ENCODE assay signal across 1 cellular context in the genomic region with DNA sequence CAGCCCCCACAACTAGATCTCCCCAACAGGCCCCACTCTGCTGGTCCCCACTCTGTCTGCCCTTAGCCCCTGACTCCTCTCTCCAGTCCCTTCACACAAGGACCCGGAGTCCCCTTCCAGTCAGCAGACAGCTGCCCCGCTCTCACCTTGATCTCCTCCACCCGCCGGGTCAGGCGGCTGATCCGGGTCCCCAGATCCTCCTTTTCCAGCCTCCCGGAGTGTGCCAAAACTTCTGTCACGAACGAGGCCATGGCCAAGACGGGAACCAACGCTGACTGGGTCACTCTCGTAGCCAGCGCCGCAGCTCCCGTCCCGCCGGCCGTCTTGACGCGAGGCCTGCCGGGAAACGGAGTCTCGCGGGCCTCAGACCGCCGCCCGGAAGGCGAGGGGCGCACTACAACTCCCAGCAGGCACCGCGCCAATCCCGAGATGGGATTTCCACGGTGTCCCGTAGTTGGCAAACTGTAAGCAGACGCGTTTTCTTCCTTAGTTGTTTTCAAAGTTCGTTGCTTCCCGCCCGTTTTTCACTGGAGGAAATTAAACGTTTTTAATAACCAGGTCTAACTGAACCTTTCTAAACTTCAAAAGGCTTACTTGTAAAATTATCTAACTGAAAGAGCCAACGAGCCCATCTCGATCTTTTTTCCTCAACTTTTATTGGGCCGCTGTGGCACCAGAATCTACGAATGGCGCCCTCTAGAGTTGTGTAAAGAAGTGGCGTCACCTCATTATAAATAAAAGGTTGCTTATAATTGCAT.
TF ChIP-seq lines count a peak whose summit lies in the region.

A gene with protein sequence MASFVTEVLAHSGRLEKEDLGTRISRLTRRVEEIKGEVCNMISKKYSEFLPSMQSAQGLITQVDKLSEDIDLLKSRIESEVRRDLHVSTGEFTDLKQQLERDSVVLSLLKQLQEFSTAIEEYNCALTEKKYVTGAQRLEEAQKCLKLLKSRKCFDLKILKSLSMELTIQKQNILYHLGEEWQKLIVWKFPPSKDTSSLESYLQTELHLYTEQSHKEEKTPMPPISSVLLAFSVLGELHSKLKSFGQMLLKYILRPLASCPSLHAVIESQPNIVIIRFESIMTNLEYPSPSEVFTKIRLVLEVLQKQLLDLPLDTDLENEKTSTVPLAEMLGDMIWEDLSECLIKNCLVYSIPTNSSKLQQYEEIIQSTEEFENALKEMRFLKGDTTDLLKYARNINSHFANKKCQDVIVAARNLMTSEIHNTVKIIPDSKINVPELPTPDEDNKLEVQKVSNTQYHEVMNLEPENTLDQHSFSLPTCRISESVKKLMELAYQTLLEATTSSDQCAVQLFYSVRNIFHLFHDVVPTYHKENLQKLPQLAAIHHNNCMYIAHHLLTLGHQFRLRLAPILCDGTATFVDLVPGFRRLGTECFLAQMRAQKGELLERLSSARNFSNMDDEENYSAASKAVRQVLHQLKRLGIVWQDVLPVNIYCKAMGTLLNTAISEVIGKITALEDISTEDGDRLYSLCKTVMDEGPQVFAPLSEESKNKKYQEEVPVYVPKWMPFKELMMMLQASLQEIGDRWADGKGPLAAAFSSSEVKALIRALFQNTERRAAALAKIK (minus strand): TSS at position 277 of the 758 bp plus-strand sequence. CDS start 26 bp downstream, at position 251.

TF ChIP-seq in WTC11, 78 proteins besides CTCF, POLR2A, EP300 and RAD21 (continued from another document):
- TF ChIP-seq, protein P1, sequence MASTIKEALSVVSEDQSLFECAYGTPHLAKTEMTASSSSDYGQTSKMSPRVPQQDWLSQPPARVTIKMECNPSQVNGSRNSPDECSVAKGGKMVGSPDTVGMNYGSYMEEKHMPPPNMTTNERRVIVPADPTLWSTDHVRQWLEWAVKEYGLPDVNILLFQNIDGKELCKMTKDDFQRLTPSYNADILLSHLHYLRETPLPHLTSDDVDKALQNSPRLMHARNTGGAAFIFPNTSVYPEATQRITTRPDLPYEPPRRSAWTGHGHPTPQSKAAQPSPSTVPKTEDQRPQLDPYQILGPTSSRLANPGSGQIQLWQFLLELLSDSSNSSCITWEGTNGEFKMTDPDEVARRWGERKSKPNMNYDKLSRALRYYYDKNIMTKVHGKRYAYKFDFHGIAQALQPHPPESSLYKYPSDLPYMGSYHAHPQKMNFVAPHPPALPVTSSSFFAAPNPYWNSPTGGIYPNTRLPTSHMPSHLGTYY (CRISPR knock-in tag; IDR thresholded peaks at IDR 0.05) = no peak
- TF ChIP-seq FOXP1 (CRISPR knock-in tag; IDR thresholded peaks at IDR 0.05; ENCODE audit: borderline replicate concordance) (peak; percentile 41; the same call in 1 of the 2 replicates), TEAD4 (CRISPR knock-in tag; IDR thresholded peaks at IDR 0.05) (no peak), SMAD3 (CRISPR knock-in tag; IDR thresholded peaks at IDR 0.05; ENCODE audit: borderline replicate concordance) (no peak), MYBL2 (CRISPR knock-in tag; IDR thresholded peaks at IDR 0.05) (peak; percentile 47; the same call in 1 of the 2 replicates), ETV6 (CRISPR knock-in tag; IDR thresholded peaks at IDR 0.05) (peak; percentile 77; the same call in 1 of the 2 replicates), SP1 (CRISPR knock-in tag; conservative IDR thresholded peaks at IDR 0.05) (peak; percentile 73), CREM (CRISPR knock-in tag; IDR thresholded peaks at IDR 0.05) (peak; percentile 76)
- TF ChIP-seq, protein P2, sequence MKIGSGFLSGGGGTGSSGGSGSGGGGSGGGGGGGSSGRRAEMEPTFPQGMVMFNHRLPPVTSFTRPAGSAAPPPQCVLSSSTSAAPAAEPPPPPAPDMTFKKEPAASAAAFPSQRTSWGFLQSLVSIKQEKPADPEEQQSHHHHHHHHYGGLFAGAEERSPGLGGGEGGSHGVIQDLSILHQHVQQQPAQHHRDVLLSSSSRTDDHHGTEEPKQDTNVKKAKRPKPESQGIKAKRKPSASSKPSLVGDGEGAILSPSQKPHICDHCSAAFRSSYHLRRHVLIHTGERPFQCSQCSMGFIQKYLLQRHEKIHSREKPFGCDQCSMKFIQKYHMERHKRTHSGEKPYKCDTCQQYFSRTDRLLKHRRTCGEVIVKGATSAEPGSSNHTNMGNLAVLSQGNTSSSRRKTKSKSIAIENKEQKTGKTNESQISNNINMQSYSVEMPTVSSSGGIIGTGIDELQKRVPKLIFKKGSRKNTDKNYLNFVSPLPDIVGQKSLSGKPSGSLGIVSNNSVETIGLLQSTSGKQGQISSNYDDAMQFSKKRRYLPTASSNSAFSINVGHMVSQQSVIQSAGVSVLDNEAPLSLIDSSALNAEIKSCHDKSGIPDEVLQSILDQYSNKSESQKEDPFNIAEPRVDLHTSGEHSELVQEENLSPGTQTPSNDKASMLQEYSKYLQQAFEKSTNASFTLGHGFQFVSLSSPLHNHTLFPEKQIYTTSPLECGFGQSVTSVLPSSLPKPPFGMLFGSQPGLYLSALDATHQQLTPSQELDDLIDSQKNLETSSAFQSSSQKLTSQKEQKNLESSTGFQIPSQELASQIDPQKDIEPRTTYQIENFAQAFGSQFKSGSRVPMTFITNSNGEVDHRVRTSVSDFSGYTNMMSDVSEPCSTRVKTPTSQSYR (CRISPR knock-in tag; IDR thresholded peaks at IDR 0.05) = no peak
- TF ChIP-seq, protein P3, sequence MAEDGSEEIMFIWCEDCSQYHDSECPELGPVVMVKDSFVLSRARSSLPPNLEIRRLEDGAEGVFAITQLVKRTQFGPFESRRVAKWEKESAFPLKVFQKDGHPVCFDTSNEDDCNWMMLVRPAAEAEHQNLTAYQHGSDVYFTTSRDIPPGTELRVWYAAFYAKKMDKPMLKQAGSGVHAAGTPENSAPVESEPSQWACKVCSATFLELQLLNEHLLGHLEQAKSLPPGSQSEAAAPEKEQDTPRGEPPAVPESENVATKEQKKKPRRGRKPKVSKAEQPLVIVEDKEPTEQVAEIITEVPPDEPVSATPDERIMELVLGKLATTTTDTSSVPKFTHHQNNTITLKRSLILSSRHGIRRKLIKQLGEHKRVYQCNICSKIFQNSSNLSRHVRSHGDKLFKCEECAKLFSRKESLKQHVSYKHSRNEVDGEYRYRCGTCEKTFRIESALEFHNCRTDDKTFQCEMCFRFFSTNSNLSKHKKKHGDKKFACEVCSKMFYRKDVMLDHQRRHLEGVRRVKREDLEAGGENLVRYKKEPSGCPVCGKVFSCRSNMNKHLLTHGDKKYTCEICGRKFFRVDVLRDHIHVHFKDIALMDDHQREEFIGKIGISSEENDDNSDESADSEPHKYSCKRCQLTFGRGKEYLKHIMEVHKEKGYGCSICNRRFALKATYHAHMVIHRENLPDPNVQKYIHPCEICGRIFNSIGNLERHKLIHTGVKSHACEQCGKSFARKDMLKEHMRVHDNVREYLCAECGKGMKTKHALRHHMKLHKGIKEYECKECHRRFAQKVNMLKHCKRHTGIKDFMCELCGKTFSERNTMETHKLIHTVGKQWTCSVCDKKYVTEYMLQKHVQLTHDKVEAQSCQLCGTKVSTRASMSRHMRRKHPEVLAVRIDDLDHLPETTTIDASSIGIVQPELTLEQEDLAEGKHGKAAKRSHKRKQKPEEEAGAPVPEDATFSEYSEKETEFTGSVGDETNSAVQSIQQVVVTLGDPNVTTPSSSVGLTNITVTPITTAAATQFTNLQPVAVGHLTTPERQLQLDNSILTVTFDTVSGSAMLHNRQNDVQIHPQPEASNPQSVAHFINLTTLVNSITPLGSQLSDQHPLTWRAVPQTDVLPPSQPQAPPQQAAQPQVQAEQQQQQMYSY (CRISPR knock-in tag; IDR thresholded peaks at IDR 0.05) = 0 out of 2 replicates have a peak, but pooled peaks have one; percentile 26
- TF ChIP-seq, protein P4, sequence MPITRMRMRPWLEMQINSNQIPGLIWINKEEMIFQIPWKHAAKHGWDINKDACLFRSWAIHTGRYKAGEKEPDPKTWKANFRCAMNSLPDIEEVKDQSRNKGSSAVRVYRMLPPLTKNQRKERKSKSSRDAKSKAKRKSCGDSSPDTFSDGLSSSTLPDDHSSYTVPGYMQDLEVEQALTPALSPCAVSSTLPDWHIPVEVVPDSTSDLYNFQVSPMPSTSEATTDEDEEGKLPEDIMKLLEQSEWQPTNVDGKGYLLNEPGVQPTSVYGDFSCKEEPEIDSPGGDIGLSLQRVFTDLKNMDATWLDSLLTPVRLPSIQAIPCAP (CRISPR knock-in tag; IDR thresholded peaks at IDR 0.05) = no peak
- TF ChIP-seq, protein P5, sequence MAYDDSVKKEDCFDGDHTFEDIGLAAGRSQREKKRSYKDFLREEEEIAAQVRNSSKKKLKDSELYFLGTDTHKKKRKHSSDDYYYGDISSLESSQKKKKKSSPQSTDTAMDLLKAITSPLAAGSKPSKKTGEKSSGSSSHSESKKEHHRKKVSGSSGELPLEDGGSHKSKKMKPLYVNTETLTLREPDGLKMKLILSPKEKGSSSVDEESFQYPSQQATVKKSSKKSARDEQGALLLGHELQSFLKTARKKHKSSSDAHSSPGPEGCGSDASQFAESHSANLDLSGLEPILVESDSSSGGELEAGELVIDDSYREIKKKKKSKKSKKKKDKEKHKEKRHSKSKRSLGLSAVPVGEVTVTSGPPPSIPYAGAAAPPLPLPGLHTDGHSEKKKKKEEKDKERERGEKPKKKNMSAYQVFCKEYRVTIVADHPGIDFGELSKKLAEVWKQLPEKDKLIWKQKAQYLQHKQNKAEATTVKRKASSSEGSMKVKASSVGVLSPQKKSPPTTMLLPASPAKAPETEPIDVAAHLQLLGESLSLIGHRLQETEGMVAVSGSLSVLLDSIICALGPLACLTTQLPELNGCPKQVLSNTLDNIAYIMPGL (CRISPR knock-in tag; IDR thresholded peaks at IDR 0.05) = peak; percentile 95
- TF ChIP-seq, protein P6, sequence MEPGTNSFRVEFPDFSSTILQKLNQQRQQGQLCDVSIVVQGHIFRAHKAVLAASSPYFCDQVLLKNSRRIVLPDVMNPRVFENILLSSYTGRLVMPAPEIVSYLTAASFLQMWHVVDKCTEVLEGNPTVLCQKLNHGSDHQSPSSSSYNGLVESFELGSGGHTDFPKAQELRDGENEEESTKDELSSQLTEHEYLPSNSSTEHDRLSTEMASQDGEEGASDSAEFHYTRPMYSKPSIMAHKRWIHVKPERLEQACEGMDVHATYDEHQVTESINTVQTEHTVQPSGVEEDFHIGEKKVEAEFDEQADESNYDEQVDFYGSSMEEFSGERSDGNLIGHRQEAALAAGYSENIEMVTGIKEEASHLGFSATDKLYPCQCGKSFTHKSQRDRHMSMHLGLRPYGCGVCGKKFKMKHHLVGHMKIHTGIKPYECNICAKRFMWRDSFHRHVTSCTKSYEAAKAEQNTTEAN (CRISPR knock-in tag; IDR thresholded peaks at IDR 0.05) = no peak
